In the genomic region with DNA sequence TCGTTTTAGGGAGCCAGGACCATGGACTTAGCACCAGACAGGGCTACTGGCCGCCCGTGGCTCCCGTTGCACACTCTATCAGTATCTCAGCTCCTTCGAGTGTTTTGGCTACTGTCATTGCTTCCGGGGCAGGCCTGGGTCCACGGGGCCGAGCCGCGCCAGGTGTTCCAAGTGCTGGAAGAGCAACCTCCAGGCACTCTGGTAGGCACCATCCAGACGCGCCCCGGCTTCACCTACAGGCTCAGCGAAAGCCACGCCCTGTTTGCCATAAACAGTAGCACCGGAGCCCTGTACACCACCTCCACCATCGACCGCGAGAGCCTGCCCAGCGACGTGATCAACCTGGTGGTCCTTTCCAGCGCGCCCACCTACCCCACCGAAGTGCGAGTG, we compare ENCODE assay signal across 8 cellular contexts. TPM values are rescaled to one million over a fixed set of nuclear protein-coding genes. Genes with fewer than 3 reads are reported as not detected.
A peak's percentile ranks its signal among the peaks of the same experiment; 100 is the strongest.
DNase-seq lines count a peak whose midpoint lies in the region; ATAC-seq and TF ChIP-seq lines count a peak whose summit lies in the region.

No MANE protein-coding gene starts in this region.

- TF ChIP-seq CTCF in AG04449 (IDR thresholded peaks at IDR 0.05; ENCODE audit: insufficient read depth, low read length, missing control alignments) (no peak), hepatocyte (IDR thresholded peaks at IDR 0.05; ENCODE audit: poor library complexity) (no peak)

- H4K20me1 ChIP-seq in hepatocyte (ENCODE audit: insufficient read depth, poor library complexity, severe bottlenecking) = peaks cover 39% of the 10 kb centered on the region

- H3K9me3 ChIP-seq in hepatocyte (ENCODE audit: low read depth) = no peaks in the 10 kb centered on the region

- peaks cover 31% of the 10 kb centered on the region for H3K4me1 Mint-ChIP-seq in activated naive CD8-positive, alpha-beta T cell treated with anti-CD3 and anti-CD28 coated beads for 36 hours

- peaks cover 71% of the 10 kb centered on the region for H3K27me3 Mint-ChIP-seq in activated naive CD8-positive, alpha-beta T cell treated with anti-CD3 and anti-CD28 coated beads for 36 hours

- H2AFZ ChIP-seq in hepatocyte = peak overlapping the region; percentile 30

- peaks cover 60% of the 10 kb centered on the region for H3K79me2 ChIP-seq in hepatocyte

- H3K27me3 ChIP-seq in hepatocyte = peaks cover 17% of the 10 kb centered on the region

- intact Hi-C loops in sciatic nerve (cut with DNase I) = loop anchor here (10.0 kb wide), 1 partner anchor 438 kb away; no protein-coding TSS in a partner anchor

- H3K4me3 Mint-ChIP-seq in activated naive CD8-positive, alpha-beta T cell treated with anti-CD3 and anti-CD28 coated beads for 36 hours = peak overlapping the region; percentile 70

- H3K9me3 Mint-ChIP-seq in activated naive CD8-positive, alpha-beta T cell treated with anti-CD3 and anti-CD28 coated beads for 36 hours = no peaks in the 10 kb centered on the region

- H3K36me3 ChIP-seq in hepatocyte (replicated peaks; ENCODE audit: insufficient read depth, low read depth) = no peaks in the 10 kb centered on the region

- H3K4me3 ChIP-seq in AG04449 (ENCODE audit: low read depth, low read length) (peak overlapping the region; percentile 90), hepatocyte (peak overlapping the region; percentile 98)

- 1% methylated on average over 25 of the region's 25 CpGs for WGBS in hepatocyte (ENCODE audit: low lambda C conversion rate, missing lambda C conversion rate)

- no peaks in the 10 kb centered on the region for H3K9me2 ChIP-seq in hepatocyte (replicated peaks; ENCODE audit: insufficient read depth)

- no peaks in the 10 kb centered on the region for H3K4me1 ChIP-seq in hepatocyte (ENCODE audit: insufficient read depth)

- H3K27ac ChIP-seq in hepatocyte = peak overlapping the region; percentile 94

- no peaks in the 10 kb centered on the region for H3K36me3 Mint-ChIP-seq in activated naive CD8-positive, alpha-beta T cell treated with anti-CD3 and anti-CD28 coated beads for 36 hours

- H3K4me2 ChIP-seq in hepatocyte = peak overlapping the region; percentile 90

- H3K27ac Mint-ChIP-seq in activated naive CD8-positive, alpha-beta T cell treated with anti-CD3 and anti-CD28 coated beads for 36 hours = no peak overlapping the region

- DNase-seq in AG04449 (ENCODE audit: low read depth, low spot score) = no peak
- DNase-seq in HCEC 1CT = peak; percentile 19
- DNase-seq in activated naive CD8-positive, alpha-beta T cell treated with anti-CD3 and anti-CD28 coated beads for 36 hours = peak; percentile 4
- peak; percentile 57 for DNase-seq in hepatocyte (ENCODE audit: low spot score)
- DNase-seq in sciatic nerve (ENCODE audit: low spot score) = no peak
- DNase-seq in AML-193 (lab: John Stamatoyannopoulos, UW) = no peak
- DNase-seq in NCI-H1105 (lab: John Stamatoyannopoulos, UW) = no peak
- DNase-seq in NCI-H2196 treated with DMSO at 0.1 percent for 48 hours (lab: John Stamatoyannopoulos, UW; ENCODE audit: unreplicated experiment) = no peak

- POLR2A ChIA-PET in AG04449 (lab: Yijun Ruan, JAX) = no interaction called here

- peak; percentile 18 for ATAC-seq in sciatic nerve

- CTCF ChIA-PET in AG04449 (lab: Yijun Ruan, JAX) = interaction anchor here (0.6 to 3.0 kb wide), 7 partner anchors 30 to 424 kb away, joined by 3 to 14 read pairs (median 3); no protein-coding TSS in a partner anchor

RNA-seq across cellular contexts. Expression of a gene that starts 1.6 kb away (rescaled TPM):
- total RNA-seq in activated naive CD8-positive, alpha-beta T cell treated with anti-CD3 and anti-CD28 coated beads for 36 hours = not detected
- 59.5 and 61.8 TPM in 2 replicates for total RNA-seq in hepatocyte
- polyA plus RNA-seq in hepatocyte = 2.9 and 3.3 TPM in 2 replicates
- total RNA-seq in sciatic nerve = 23.4 TPM

Comparison
In these comparisons a context has a peak if more than half of its experiments do, and no peak if none do; other contexts are left out.
1. DNase-seq: peak in HCEC 1CT (single experiment), activated naive CD8-positive, alpha-beta T cell treated with anti-CD3 and anti-CD28 coated beads for 36 hours (single experiment) and hepatocyte (single experiment); none in AG04449 (single experiment), sciatic nerve (single experiment), AML-193 (0 of 2), NCI-H1105 (single experiment) and NCI-H2196 treated with DMSO at 0.1 percent for 48 hours (single experiment).
2. RNA of a gene that starts 1.6 kb away (total RNA-seq): 59.5 to 61.8 TPM in hepatocyte and 23.4 TPM in sciatic nerve (single experiment); not detected in activated naive CD8-positive, alpha-beta T cell treated with anti-CD3 and anti-CD28 coated beads for 36 hours; every median in the first group is over 10 times any median in the second.